31 cellular contexts compared by ENCODE assay signal in genomic region chr19:5910638-5910907, GRCh38. TPM values are rescaled to one million over a fixed set of nuclear protein-coding genes. Genes with fewer than 3 reads are reported as not detected.
"Had no signal": no experiment of that assay in that cellular context is flagged by ENCODE, and none has a peak within 500 bp of the region (broad histone marks: within the 10 kb centered on the region; RNA-seq: fewer than 3 reads in every experiment).

No MANE protein-coding gene starts in this region.

- H3K27me3 ChIP-seq: adrenal gland, ascending aorta, esophagus squamous epithelium, heart right ventricle, neutrophil, sigmoid colon, transverse colon had no signal

- H3K36me3 ChIP-seq: transverse colon had no signal

- H3K9me3 ChIP-seq: adrenal gland, ascending aorta, esophagus squamous epithelium, heart right ventricle, lower lobe of right lung, neutrophil, sigmoid colon, transverse colon had no signal

- DNase-seq: activated CD4-positive, alpha-beta memory T cell treated with anti-CD3 and anti-CD28 coated beads, Interleukin-2, amount 10 ng/mL, durations not matched to agents 7 days and 5 days; activated CD4-positive, alpha-beta T cell treated with anti-CD3 and anti-CD28 coated beads for 1 hour; activated CD4-positive, alpha-beta T cell treated with anti-CD3 and anti-CD28 coated beads, Interleukin-2, amount 10 ng/mL, durations not matched to agents 7 days and 5 days; activated naive CD4-positive, alpha-beta T cell; activated T-cell treated with anti-CD3 and anti-CD28 coated beads, Interleukin-2, amount 50 U/mL, for 72 hours; adrenal gland; esophagus squamous epithelium; heart right ventricle; lower lobe of right lung; mesendoderm; retina; sigmoid colon; small intestine; stimulated activated CD4-positive, alpha-beta T cell treated with anti-CD3 and anti-CD28 coated beads, Interleukin-4, amount 100 ng/mL, for 4 hours; stimulated activated CD8-positive, alpha-beta memory T cell treated with anti-CD3 and anti-CD28 coated beads, Interleukin-4, amount 100 ng/mL, for 48 hours; stimulated activated naive CD8-positive, alpha-beta T cell treated with anti-CD3 and anti-CD28 coated beads, Interleukin-15, amount 100 ng/mL, for 72 hours; T-helper 2 cell; transverse colon had no signal

- H3K4me3 ChIP-seq: adrenal gland, ascending aorta, esophagus squamous epithelium, heart right ventricle, lower lobe of right lung, sigmoid colon, transverse colon had no signal

- H3K27ac ChIP-seq: adrenal gland, ascending aorta, heart right ventricle, lower lobe of right lung, neutrophil, transverse colon had no signal

- ATAC-seq: activated naive CD4-positive, alpha-beta T cell treated with anti-CD3 and anti-CD28 coated beads, Interleukin-2, amount 50 U/mL, for 72 hours; activated T-cell treated with anti-CD3 and anti-CD28 coated beads, Interleukin-2, amount 50 U/mL, for 72 hours; heart right ventricle; left lobe of liver; lower lobe of right lung; stimulated activated memory B cell treated with anti-CD40 and anti-IgM and Interleukin-4, amounts not matched to agents 10 μg/mL and 1 μg/mL and 100 μg/mL, for 72 hours; stimulated activated naive CD8-positive, alpha-beta T cell treated with anti-CD3 and anti-CD28 coated beads, Interleukin-15, amount 100 ng/mL, for 72 hours; WTC11 had no signal

RNA-seq across cellular contexts. Expression of gene FUT5, which starts 40.2 kb away (rescaled TPM):
- total RNA-seq: activated CD4-positive, alpha-beta T cell treated with anti-CD3 and anti-CD28 coated beads, Interleukin-2, amount 10 ng/mL, durations not matched to agents 7 days and 5 days; adrenal gland; ascending aorta; cardiac septum; chondrocyte; esophagus squamous epithelium; glomerular endothelial cell; kidney epithelial cell; lower lobe of right lung; mucosa of gallbladder; osteocyte; posterior vena cava; sigmoid colon had no signal
- polyA plus RNA-seq: adrenal gland, heart right ventricle, sigmoid colon, small intestine had no signal

RNA-seq across cellular contexts. Expression of gene FUT3, which starts 59.3 kb away (rescaled TPM):
- total RNA-seq: activated CD4-positive, alpha-beta memory T cell treated with anti-CD3 and anti-CD28 coated beads, Interleukin-2, amount 10 ng/mL, durations not matched to agents 7 days and 5 days; activated CD4-positive, alpha-beta T cell treated with anti-CD3 and anti-CD28 coated beads, Interleukin-2, amount 10 ng/mL, durations not matched to agents 7 days and 5 days; ascending aorta; cardiac septum; chondrocyte; glomerular endothelial cell; heart right ventricle; osteocyte; posterior vena cava had no signal
